12 cellular contexts compared by ENCODE assay signal in the genomic region with DNA sequence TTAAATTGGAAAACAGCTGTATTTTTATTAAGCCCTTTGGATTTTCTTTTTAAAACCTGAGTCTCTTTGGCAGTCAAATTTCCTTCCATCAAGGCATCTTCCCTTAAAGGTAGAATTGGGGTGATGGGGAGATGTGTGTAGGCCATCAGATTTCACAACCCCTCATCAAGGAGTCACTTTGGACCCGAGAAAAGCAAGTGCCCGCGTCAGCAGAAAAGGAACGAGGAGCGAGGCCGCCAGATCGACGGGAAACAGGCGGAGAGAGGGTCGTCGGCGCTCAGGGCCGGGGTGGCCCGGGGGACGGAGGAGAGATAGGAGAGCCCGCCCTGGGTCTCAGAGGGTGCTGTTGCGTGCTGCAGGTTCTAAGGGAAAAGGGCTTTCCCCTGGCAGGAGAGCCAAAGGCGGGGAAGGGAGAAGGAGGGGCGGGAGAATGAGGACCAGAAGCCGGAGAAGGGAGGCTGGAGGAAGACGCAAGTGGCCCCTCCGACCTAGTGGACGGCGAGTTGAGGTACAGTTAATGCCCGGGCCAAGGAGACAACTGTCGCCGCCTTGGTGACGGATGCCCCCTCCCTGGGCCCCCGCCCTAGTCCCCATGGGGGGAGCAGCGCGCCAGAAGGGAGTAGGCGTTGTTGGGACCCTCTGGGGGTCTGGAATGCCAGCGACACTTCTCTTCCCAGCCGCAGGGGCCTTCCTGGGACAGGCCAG. TPM values are rescaled to one million over a fixed set of nuclear protein-coding genes. Genes with fewer than 3 reads are reported as not detected.
DNase-seq lines count a peak whose midpoint lies in the region; ATAC-seq lines count a peak whose summit lies in the region.
"Had no signal": no experiment of that assay in that cellular context is flagged by ENCODE, and none has a peak within 500 bp of the region (broad histone marks: within the 10 kb centered on the region; RNA-seq: fewer than 3 reads in every experiment).

No MANE protein-coding gene starts in this region.

- intact Hi-C loops in activated T-helper 1 cell treated with anti-CD3 and anti-CD28 coated beads, Interleukin-12 subunit alpha, Interleukin-12 subunit beta, Interleukin-2, Interleukin-4 antibody, amounts not matched to agents 30 ng/mL and 10 ng/mL and 1 ng/mL, durations not matched to agents 14 hours and 24 hours and 36 hours (cut with micrococcal nuclease) = loop anchor here (1.0 kb wide), 1 partner anchor 9 kb away; no protein-coding TSS in a partner anchor

- no peaks in the 10 kb centered on the region for H3K9me3 Mint-ChIP-seq in activated T-cell treated with anti-CD3 and anti-CD28 coated beads, Interleukin-2, amount 50 U/mL, for 24 hours
- H3K9me3 Mint-ChIP-seq in activated T-cell treated with anti-CD3 and anti-CD28 coated beads, Interleukin-2, amount 50 U/mL, for 4 hours = peaks cover 12% of the 10 kb centered on the region
- no peaks in the 10 kb centered on the region for H3K9me3 Mint-ChIP-seq in activated T-helper 1 cell treated with anti-CD3 and anti-CD28 coated beads, Interleukin-12 subunit alpha, Interleukin-12 subunit beta, Interleukin-2, Interleukin-4 antibody, amounts not matched to agents 30 ng/mL and 10 ng/mL and 1 ng/mL, durations not matched to agents 14 hours and 24 hours and 36 hours
- H3K9me3 Mint-ChIP-seq in memory B cell = peaks cover 6% of the 10 kb centered on the region
- H3K9me3 Mint-ChIP-seq in stimulated activated effector memory CD8-positive, alpha-beta T cell treated with anti-CD3 and anti-CD28 coated beads, Interleukin-12 subunit alpha, Interleukin-12 subunit beta, amount 100 ng/mL, for 72 hours = no peaks in the 10 kb centered on the region

- no peak overlapping the region for H3K4me3 Mint-ChIP-seq in activated T-cell treated with anti-CD3 and anti-CD28 coated beads, Interleukin-2, amount 50 U/mL, for 24 hours
- H3K4me3 Mint-ChIP-seq in activated T-cell treated with anti-CD3 and anti-CD28 coated beads, Interleukin-2, amount 50 U/mL, for 4 hours = no peak overlapping the region
- H3K4me3 Mint-ChIP-seq in activated T-helper 1 cell treated with anti-CD3 and anti-CD28 coated beads, Interleukin-12 subunit alpha, Interleukin-12 subunit beta, Interleukin-2, Interleukin-4 antibody, amounts not matched to agents 30 ng/mL and 10 ng/mL and 1 ng/mL, durations not matched to agents 14 hours and 24 hours and 36 hours = no peak overlapping the region
- no peak overlapping the region for H3K4me3 Mint-ChIP-seq in memory B cell
- peak overlapping the region; percentile 56 for H3K4me3 Mint-ChIP-seq in stimulated activated effector memory CD8-positive, alpha-beta T cell treated with anti-CD3 and anti-CD28 coated beads, Interleukin-12 subunit alpha, Interleukin-12 subunit beta, amount 100 ng/mL, for 72 hours

- H3K36me3 Mint-ChIP-seq in activated T-cell treated with anti-CD3 and anti-CD28 coated beads, Interleukin-2, amount 50 U/mL, for 24 hours (ENCODE audit: low read depth) = no peaks in the 10 kb centered on the region
- H3K36me3 Mint-ChIP-seq in activated T-cell treated with anti-CD3 and anti-CD28 coated beads, Interleukin-2, amount 50 U/mL, for 4 hours (ENCODE audit: insufficient read depth) = no peaks in the 10 kb centered on the region
- H3K36me3 Mint-ChIP-seq in activated T-helper 1 cell treated with anti-CD3 and anti-CD28 coated beads, Interleukin-12 subunit alpha, Interleukin-12 subunit beta, Interleukin-2, Interleukin-4 antibody, amounts not matched to agents 30 ng/mL and 10 ng/mL and 1 ng/mL, durations not matched to agents 14 hours and 24 hours and 36 hours (ENCODE audit: low read depth) = peaks cover 10% of the 10 kb centered on the region
- peaks cover 1% of the 10 kb centered on the region for H3K36me3 Mint-ChIP-seq in memory B cell
- peaks cover 10% of the 10 kb centered on the region for H3K36me3 Mint-ChIP-seq in stimulated activated effector memory CD8-positive, alpha-beta T cell treated with anti-CD3 and anti-CD28 coated beads, Interleukin-12 subunit alpha, Interleukin-12 subunit beta, amount 100 ng/mL, for 72 hours

- ATAC-seq in activated T-cell treated with anti-CD3 and anti-CD28 coated beads, Interleukin-2, amount 50 U/mL, for 4 hours = no peak
- ATAC-seq in memory B cell (ENCODE audit: low read depth) = no peak
- no peak for ATAC-seq in stimulated activated effector memory CD8-positive, alpha-beta T cell treated with anti-CD3 and anti-CD28 coated beads, Interleukin-12 subunit alpha, Interleukin-12 subunit beta, amount 100 ng/mL, for 72 hours

- peaks cover 99% of the 10 kb centered on the region for H3K27me3 Mint-ChIP-seq in activated T-cell treated with anti-CD3 and anti-CD28 coated beads, Interleukin-2, amount 50 U/mL, for 24 hours
- H3K27me3 Mint-ChIP-seq in activated T-cell treated with anti-CD3 and anti-CD28 coated beads, Interleukin-2, amount 50 U/mL, for 4 hours (ENCODE audit: low read depth) = peaks cover 98% of the 10 kb centered on the region
- H3K27me3 Mint-ChIP-seq in activated T-helper 1 cell treated with anti-CD3 and anti-CD28 coated beads, Interleukin-12 subunit alpha, Interleukin-12 subunit beta, Interleukin-2, Interleukin-4 antibody, amounts not matched to agents 30 ng/mL and 10 ng/mL and 1 ng/mL, durations not matched to agents 14 hours and 24 hours and 36 hours (ENCODE audit: insufficient read depth) = peaks cover 95% of the 10 kb centered on the region
- peaks cover 53% of the 10 kb centered on the region for H3K27me3 Mint-ChIP-seq in memory B cell

- no peak overlapping the region for H3K27ac Mint-ChIP-seq in activated T-cell treated with anti-CD3 and anti-CD28 coated beads, Interleukin-2, amount 50 U/mL, for 24 hours
- H3K27ac Mint-ChIP-seq in activated T-helper 1 cell treated with anti-CD3 and anti-CD28 coated beads, Interleukin-12 subunit alpha, Interleukin-12 subunit beta, Interleukin-2, Interleukin-4 antibody, amounts not matched to agents 30 ng/mL and 10 ng/mL and 1 ng/mL, durations not matched to agents 14 hours and 24 hours and 36 hours = peak overlapping the region; percentile 71
- peak overlapping the region; percentile 28 for H3K27ac Mint-ChIP-seq in memory B cell
- H3K27ac Mint-ChIP-seq in stimulated activated effector memory CD8-positive, alpha-beta T cell treated with anti-CD3 and anti-CD28 coated beads, Interleukin-12 subunit alpha, Interleukin-12 subunit beta, amount 100 ng/mL, for 72 hours = no peak overlapping the region

- DNase-seq in activated T-cell treated with anti-CD3 and anti-CD28 coated beads, Interleukin-2, amount 50 U/mL, for 24 hours = peak; percentile 42
- DNase-seq in activated T-cell treated with anti-CD3 and anti-CD28 coated beads, Interleukin-2, amount 50 U/mL, for 4 hours = no peak
- no peak for DNase-seq in activated T-helper 1 cell treated with anti-CD3 and anti-CD28 coated beads, Interleukin-12 subunit alpha, Interleukin-12 subunit beta, Interleukin-2, Interleukin-4 antibody, amounts not matched to agents 30 ng/mL and 10 ng/mL and 1 ng/mL, durations not matched to agents 14 hours and 24 hours and 36 hours (ENCODE audit: low spot score)
- DNase-seq in memory B cell (ENCODE audit: low spot score in 2 of 2) (no peak), SKM-1 (lab: John Stamatoyannopoulos, UW; ENCODE audit: unreplicated experiment) (no peak), SK-N-DZ (ENCODE audit: low spot score) (no peak), DMS114 treated with DMSO at 0.1 percent for 48 hours (lab: John Stamatoyannopoulos, UW; ENCODE audit: unreplicated experiment) (no peak)
- peak in 1 of 2 donors; percentile 6 for DNase-seq in stimulated activated effector memory CD8-positive, alpha-beta T cell treated with anti-CD3 and anti-CD28 coated beads, Interleukin-12 subunit alpha, Interleukin-12 subunit beta, amount 100 ng/mL, for 72 hours (ENCODE audit: low spot score in 2 of 2)
- DNase-seq: cerebellar nuclear complex, NCI-H1092 treated with DMSO at 0.1 percent for 48 hours had no signal

- peaks cover 67% of the 10 kb centered on the region for H3K4me1 Mint-ChIP-seq in activated T-cell treated with anti-CD3 and anti-CD28 coated beads, Interleukin-2, amount 50 U/mL, for 24 hours (ENCODE audit: low read depth)
- peaks cover 56% of the 10 kb centered on the region for H3K4me1 Mint-ChIP-seq in activated T-cell treated with anti-CD3 and anti-CD28 coated beads, Interleukin-2, amount 50 U/mL, for 4 hours (ENCODE audit: low read depth)
- peaks cover 73% of the 10 kb centered on the region for H3K4me1 Mint-ChIP-seq in activated T-helper 1 cell treated with anti-CD3 and anti-CD28 coated beads, Interleukin-12 subunit alpha, Interleukin-12 subunit beta, Interleukin-2, Interleukin-4 antibody, amounts not matched to agents 30 ng/mL and 10 ng/mL and 1 ng/mL, durations not matched to agents 14 hours and 24 hours and 36 hours (ENCODE audit: low read depth)
- H3K4me1 Mint-ChIP-seq in memory B cell = peaks cover 25% of the 10 kb centered on the region
- peaks cover 81% of the 10 kb centered on the region for H3K4me1 Mint-ChIP-seq in stimulated activated effector memory CD8-positive, alpha-beta T cell treated with anti-CD3 and anti-CD28 coated beads, Interleukin-12 subunit alpha, Interleukin-12 subunit beta, amount 100 ng/mL, for 72 hours

RNA-seq across cellular contexts. Expression of gene GATA3, which starts 11.5 kb away (rescaled TPM):
- total RNA-seq in activated T-cell treated with anti-CD3 and anti-CD28 coated beads, Interleukin-2, amount 50 U/mL, for 4 hours = 10 to 100 TPM; 28.1 to 71.9 (median 42.1) TPM
- 79.5 TPM in 2 replicates for total RNA-seq in activated T-helper 1 cell treated with anti-CD3 and anti-CD28 coated beads, Interleukin-12 subunit alpha, Interleukin-12 subunit beta, Interleukin-2, Interleukin-4 antibody, amounts not matched to agents 30 ng/mL and 10 ng/mL and 1 ng/mL, durations not matched to agents 14 hours and 24 hours and 36 hours
- 61.7 and 63.5 TPM in 2 replicates for polyA plus RNA-seq in SK-N-DZ (2014; cell fraction: cytosol; rRNA removed)
- polyA plus RNA-seq in SK-N-DZ (2014; cell fraction: nucleus; rRNA removed) = 52.1 and 84.8 TPM in 2 replicates
- total RNA-seq: OCI-LY7, osteocyte had no signal

Comparison
In these comparisons a context has a peak if more than half of its experiments do, and no peak if none do; other contexts are left out.
1. H3K27ac Mint-ChIP-seq: peak in activated T-helper 1 cell treated with anti-CD3 and anti-CD28 coated beads, Interleukin-12 subunit alpha, Interleukin-12 subunit beta, Interleukin-2, Interleukin-4 antibody, amounts not matched to agents 30 ng/mL and 10 ng/mL and 1 ng/mL, durations not matched to agents 14 hours and 24 hours and 36 hours (single experiment) and memory B cell (single experiment); none in activated T-cell treated with anti-CD3 and anti-CD28 coated beads, Interleukin-2, amount 50 U/mL, for 24 hours (single experiment) and stimulated activated effector memory CD8-positive, alpha-beta T cell treated with anti-CD3 and anti-CD28 coated beads, Interleukin-12 subunit alpha, Interleukin-12 subunit beta, amount 100 ng/mL, for 72 hours (single experiment).